Comparison of ENCODE assay signal across 26 cellular contexts in the genomic region with DNA sequence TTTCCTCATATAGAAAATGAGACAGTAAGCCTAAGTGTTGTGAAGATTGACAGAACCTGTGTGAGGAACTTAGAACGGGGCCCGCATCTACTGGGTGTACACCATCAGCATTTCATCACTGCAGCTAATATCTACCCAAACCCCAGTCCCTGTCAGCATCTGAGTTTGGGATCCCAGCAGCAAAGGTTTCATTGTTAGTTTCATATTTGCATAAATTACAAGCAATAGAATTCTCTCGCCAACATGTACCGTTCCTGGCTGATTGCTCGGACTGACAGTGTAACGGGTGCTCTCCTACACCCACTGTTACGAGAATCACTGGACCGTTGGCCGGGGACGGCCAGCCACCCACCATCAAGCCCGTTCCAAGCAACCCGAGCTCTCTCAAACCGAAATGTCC. TPM values are rescaled to one million over a fixed set of nuclear protein-coding genes. Genes with fewer than 3 reads are reported as not detected.
DNase-seq lines count a peak whose midpoint lies in the region; ATAC-seq and TF ChIP-seq lines count a peak whose summit lies in the region.
"Had no signal": no experiment of that assay in that cellular context is flagged by ENCODE, and none has a peak within 500 bp of the region (broad histone marks: within the 10 kb centered on the region; RNA-seq: fewer than 3 reads in every experiment).

No MANE protein-coding gene starts in this region.

- intact Hi-C loops in activated CD4-positive, alpha-beta T cell treated with anti-CD3 and anti-CD28 coated beads for 36 hours (cut with DNase I, micrococcal nuclease), result no loop called here

- no peaks in the 10 kb centered on the region for H3K27me3 ChIP-seq in GM06990 (replicated peaks; ENCODE audit: control insufficient read depth, insufficient read depth, low read length)
- H3K27me3 ChIP-seq: BE2C, testis had no signal

- peak overlapping the region; percentile 31 for H3K4me3 Mint-ChIP-seq in activated CD4-positive, alpha-beta T cell treated with anti-CD3 and anti-CD28 coated beads for 36 hours
- peak overlapping the region; percentile 31 for H3K4me3 Mint-ChIP-seq in T-helper 17 cell
- H3K4me3 Mint-ChIP-seq in central memory CD8-positive, alpha-beta T cell, result no peak overlapping the region

- peaks cover 80% of the 10 kb centered on the region for H3K4me1 Mint-ChIP-seq in activated CD4-positive, alpha-beta T cell treated with anti-CD3 and anti-CD28 coated beads for 36 hours
- peaks cover 47% of the 10 kb centered on the region for H3K4me1 Mint-ChIP-seq in T-helper 17 cell
- peaks cover 46% of the 10 kb centered on the region for H3K4me1 Mint-ChIP-seq in central memory CD8-positive, alpha-beta T cell

- no peaks in the 10 kb centered on the region for H3K36me3 ChIP-seq in GM06990 (ENCODE audit: control insufficient read depth, insufficient read depth, low read length)
- H3K36me3 ChIP-seq: BE2C, esophagus muscularis mucosa, gastrocnemius medialis, HAP-1, lower lobe of right lung had no signal

- no peaks in the 10 kb centered on the region for H3K27me3 Mint-ChIP-seq in activated CD4-positive, alpha-beta T cell treated with anti-CD3 and anti-CD28 coated beads for 36 hours
- no peaks in the 10 kb centered on the region for H3K27me3 Mint-ChIP-seq in T-helper 17 cell
- H3K27me3 Mint-ChIP-seq in central memory CD8-positive, alpha-beta T cell, result no peaks in the 10 kb centered on the region

- H3K36me3 Mint-ChIP-seq in activated CD4-positive, alpha-beta T cell treated with anti-CD3 and anti-CD28 coated beads for 36 hours (ENCODE audit: low read depth), result peaks cover 32% of the 10 kb centered on the region
- H3K36me3 Mint-ChIP-seq in T-helper 17 cell (ENCODE audit: low read depth), result no peaks in the 10 kb centered on the region
- peaks cover 9% of the 10 kb centered on the region for H3K36me3 Mint-ChIP-seq in central memory CD8-positive, alpha-beta T cell (ENCODE audit: insufficient read depth)

- POLR2A ChIA-PET in activated CD4-positive, alpha-beta T cell treated with anti-CD3 and anti-CD28 coated beads for 36 hours (lab: Charles Lee), result interaction anchor here (0.6 to 6.6 kb wide), 6 partner anchors 18 to 79 kb away, joined by 3 to 53 read pairs (median 12); a partner anchor contains a TSS

- no peaks in the 10 kb centered on the region for H3K9me3 ChIP-seq in T-helper 17 cell (ENCODE audit: control insufficient read depth, low read length, poor library complexity, severe bottlenecking)
- H3K9me3 ChIP-seq: BE2C, esophagus muscularis mucosa, gastrocnemius medialis, HAP-1, lower lobe of right lung, testis had no signal

- CTCF ChIA-PET in activated CD4-positive, alpha-beta T cell treated with anti-CD3 and anti-CD28 coated beads for 36 hours (lab: Charles Lee), result interaction anchor here (0.6 to 5.2 kb wide), 9 partner anchors 14 to 266 kb away, joined by 3 to 43 read pairs (median 5); a partner anchor contains a TSS

- TF ChIP-seq CTCF in GM06990 (IDR thresholded peaks at IDR 0.05; ENCODE audit: insufficient read depth, low read length, poor library complexity, severe bottlenecking), result no peak

- DNase-seq in activated CD4-positive, alpha-beta T cell treated with anti-CD3 and anti-CD28 coated beads for 36 hours, result no peak
- DNase-seq in activated CD4-positive, alpha-beta T cell treated with anti-CD3 and anti-CD28 coated beads for 1 hour, result no peak
- DNase-seq in GM06990 (ENCODE audit: extremely low read depth, insufficient read length) (peak; percentile 40), T-helper 17 cell (no peak), iPS-NIHi7 (ENCODE audit: extremely low spot score) (no peak), SKM-1 (lab: John Stamatoyannopoulos, UW; ENCODE audit: unreplicated experiment) (no peak)
- no peak for DNase-seq in central memory CD8-positive, alpha-beta T cell (ENCODE audit: low spot score in 2 of 2)
- DNase-seq: BE2C; effector CD8-positive, alpha-beta T cell; gastrocnemius medialis; kidney; lower lobe of right lung; MV-4-11; NCI-H1694 treated with DMSO at 0.1 percent for 48 hours; NCI-H82; nucleus accumbens; OCI-M1; SW 1271; testis had no signal

- H3K9me3 Mint-ChIP-seq in activated CD4-positive, alpha-beta T cell treated with anti-CD3 and anti-CD28 coated beads for 36 hours (ENCODE audit: low read depth), result no peaks in the 10 kb centered on the region
- H3K9me3 Mint-ChIP-seq in central memory CD8-positive, alpha-beta T cell, result no peaks in the 10 kb centered on the region

- no peak for ATAC-seq in activated CD4-positive, alpha-beta T cell treated with anti-CD3 and anti-CD28 coated beads for 36 hours
- no peak for ATAC-seq in T-helper 17 cell
- ATAC-seq in central memory CD8-positive, alpha-beta T cell (replicated peaks; ENCODE audit: extremely low read depth, poor library complexity, severe bottlenecking), result no peak
- ATAC-seq in HG03521 (IDR thresholded peaks at IDR 0.05; ENCODE audit: unreplicated experiment), result no peak
- ATAC-seq: gastrocnemius medialis, lower lobe of right lung, Right ventricle myocardium inferior had no signal

- H3K4me3 ChIP-seq in GM06990 (replicated peaks; ENCODE audit: low read depth, low read length), result no peak overlapping the region
- H3K4me3 ChIP-seq: esophagus muscularis mucosa, gastrocnemius medialis, HAP-1, lower lobe of right lung, testis had no signal

- peak overlapping the region; percentile 98 for H3K27ac Mint-ChIP-seq in activated CD4-positive, alpha-beta T cell treated with anti-CD3 and anti-CD28 coated beads for 36 hours
- peak overlapping the region; percentile 100 for H3K27ac Mint-ChIP-seq in T-helper 17 cell
- peak overlapping the region; percentile 98 for H3K27ac Mint-ChIP-seq in central memory CD8-positive, alpha-beta T cell (ENCODE audit: low read depth)

RNA-seq across cellular contexts. Expression of a gene that starts 10.4 kb away (rescaled TPM):
- total RNA-seq in activated CD4-positive, alpha-beta T cell treated with anti-CD3 and anti-CD28 coated beads for 36 hours, result 10 to 100 TPM; 17.6 to 20.2 TPM
- total RNA-seq in T-helper 17 cell, result under 1 TPM; 0.31 to 0.92 TPM
- total RNA-seq: astrocyte, cerebellum, esophagus muscularis mucosa, G401, Right ventricle myocardium inferior had no signal

RNA-seq across cellular contexts. Expression of a gene that starts 29.8 kb away (rescaled TPM):
- 100 to 1,000 TPM; 204 to 231 TPM for total RNA-seq in activated CD4-positive, alpha-beta T cell treated with anti-CD3 and anti-CD28 coated beads for 36 hours
- 100 to 1,000 TPM in 1 of 2 donors, 10 to 100 TPM in 1; 76.4 to 107 TPM for total RNA-seq in T-helper 17 cell
- total RNA-seq: G401 had no signal

Comparison
In these comparisons a context has a peak if more than half of its experiments do, and no peak if none do; other contexts are left out.
1. RNA of a gene that starts 10.4 kb away (total RNA-seq): 17.6 to 20.2 TPM in activated CD4-positive, alpha-beta T cell treated with anti-CD3 and anti-CD28 coated beads for 36 hours; 0.31 to 0.92 TPM in T-helper 17 cell; every median in the first group is over 4 times any median in the second.
2. Peak in every context shown above with its lines, with median percentiles within 50 percentile points of each other: H3K27ac Mint-ChIP-seq.